Comparison of ENCODE assay signal across 15 cellular contexts in the genomic region with DNA sequence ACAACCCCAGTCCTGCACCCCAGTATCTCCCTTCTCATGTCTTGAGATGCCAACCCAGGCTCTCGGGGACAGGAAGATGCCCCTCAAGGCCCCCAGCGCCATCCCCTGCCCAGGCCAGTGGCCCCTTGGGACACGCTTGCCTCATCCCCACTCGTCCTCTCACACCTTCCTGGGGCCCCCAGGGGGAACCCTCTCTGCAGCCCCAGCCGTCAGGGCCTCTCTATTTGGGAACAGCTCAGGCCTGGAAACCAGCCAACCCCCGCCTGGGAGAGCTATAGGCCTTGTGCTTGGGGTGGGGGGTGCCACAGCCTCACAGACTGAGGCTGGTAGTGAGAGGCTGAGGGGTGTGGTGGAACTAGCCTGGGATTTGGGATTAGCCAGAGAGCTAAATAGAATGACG. TPM values are rescaled to one million over a fixed set of nuclear protein-coding genes. Genes with fewer than 3 reads are reported as not detected.
"Had no signal": no experiment of that assay in that cellular context is flagged by ENCODE, and none has a peak within 500 bp of the region (broad histone marks: within the 10 kb centered on the region; RNA-seq: fewer than 3 reads in every experiment).

No MANE protein-coding gene starts in this region.

- H3K27me3 ChIP-seq: neural progenitor cell, pancreas, testis had no signal

- H3K9me3 ChIP-seq: gastroesophageal sphincter, left lung, pancreas, testis had no signal

- H3K4me1 ChIP-seq: gastroesophageal sphincter, left lung, pancreas had no signal

- H3K36me3 ChIP-seq: gastroesophageal sphincter, left lung, neural progenitor cell, pancreas, WERI-Rb-1 had no signal

- H3K9me3 Mint-ChIP-seq: activated T-helper 17 cell treated with anti-CD3 and anti-CD28 coated beads, Interleukin-2, amount 50 U/mL, for 72 hours; neural progenitor cell; stimulated activated naive CD8-positive, alpha-beta T cell treated with anti-CD3 and anti-CD28 coated beads, Interleukin-15, amount 100 ng/mL, for 72 hours had no signal

- DNase-seq: activated CD4-positive, alpha-beta T cell treated with anti-CD3 and anti-CD28 coated beads, Interleukin-2, amount 50 U/mL, for 48 hours; activated naive CD4-positive, alpha-beta T cell treated with anti-CD3 and anti-CD28 coated beads, Interleukin-2, amount 50 U/mL, for 16 hours; caudate nucleus; kidney; left lung; naive B cell; stimulated activated CD4-positive, alpha-beta T cell treated with anti-CD3 and anti-CD28 coated beads, Interleukin-1b, Interleukin-23, amount 100 ng/mL, for 48 hours; stimulated activated naive CD8-positive, alpha-beta T cell treated with anti-CD3 and anti-CD28 coated beads, Interleukin-15, amount 100 ng/mL, for 72 hours; testis; WERI-Rb-1 had no signal

- H3K27ac Mint-ChIP-seq: activated T-helper 17 cell treated with anti-CD3 and anti-CD28 coated beads, Interleukin-2, amount 50 U/mL, for 72 hours; naive B cell; neural progenitor cell; stimulated activated naive CD8-positive, alpha-beta T cell treated with anti-CD3 and anti-CD28 coated beads, Interleukin-15, amount 100 ng/mL, for 72 hours had no signal

- H3K4me3 Mint-ChIP-seq: activated T-helper 17 cell treated with anti-CD3 and anti-CD28 coated beads, Interleukin-2, amount 50 U/mL, for 72 hours; naive B cell; neural progenitor cell; stimulated activated naive CD8-positive, alpha-beta T cell treated with anti-CD3 and anti-CD28 coated beads, Interleukin-15, amount 100 ng/mL, for 72 hours had no signal

- ATAC-seq: activated T-helper 17 cell treated with anti-CD3 and anti-CD28 coated beads, Interleukin-2, amount 50 U/mL, for 72 hours; gastroesophageal sphincter; left lung; pancreas; stimulated activated naive CD8-positive, alpha-beta T cell treated with anti-CD3 and anti-CD28 coated beads, Interleukin-15, amount 100 ng/mL, for 72 hours had no signal

- H3K4me3 ChIP-seq: gastroesophageal sphincter, left lung, neural progenitor cell, pancreas, testis had no signal

- H3K9ac ChIP-seq: neural progenitor cell had no signal

- H3K36me3 Mint-ChIP-seq: naive B cell, neural progenitor cell had no signal

- H2AFZ ChIP-seq: neural progenitor cell had no signal

- H3K27ac ChIP-seq: gastroesophageal sphincter, left lung, neural progenitor cell, pancreas, testis, WERI-Rb-1 had no signal

- H3K4me1 Mint-ChIP-seq: activated T-helper 17 cell treated with anti-CD3 and anti-CD28 coated beads, Interleukin-2, amount 50 U/mL, for 72 hours; naive B cell; stimulated activated naive CD8-positive, alpha-beta T cell treated with anti-CD3 and anti-CD28 coated beads, Interleukin-15, amount 100 ng/mL, for 72 hours had no signal

RNA-seq across cellular contexts. Expression of a gene that starts 7.8 kb away (rescaled TPM):
- total RNA-seq: activated T-helper 17 cell treated with anti-CD3 and anti-CD28 coated beads, Interleukin-2, amount 50 U/mL, for 72 hours; mononuclear cell had no signal
